In genomic region chr19:4657835-4658234, GRCh38 we compare ENCODE assay signal across 18 cellular contexts. TPM values are rescaled to one million over a fixed set of nuclear protein-coding genes. Genes with fewer than 3 reads are reported as not detected.
DNase-seq lines count a peak whose midpoint lies in the region; ATAC-seq and TF ChIP-seq lines count a peak whose summit lies in the region.
"Had no signal": no experiment of that assay in that cellular context is flagged by ENCODE, and none has a peak within 500 bp of the region (broad histone marks: within the 10 kb centered on the region; RNA-seq: fewer than 3 reads in every experiment).

No MANE protein-coding gene starts in this region.

- ATAC-seq in activated naive CD4-positive, alpha-beta T cell treated with anti-CD3 and anti-CD28 coated beads, Interleukin-2, amount 50 U/mL, for 72 hours, result no peak
- no peak for ATAC-seq in stimulated activated effector memory CD8-positive, alpha-beta T cell treated with anti-CD3 and anti-CD28 coated beads, Interleukin-12 subunit alpha, Interleukin-12 subunit beta, amount 100 ng/mL, for 72 hours
- ATAC-seq in HG02571 (IDR thresholded peaks at IDR 0.05; ENCODE audit: unreplicated experiment), result no peak

- H3K36me3 Mint-ChIP-seq in activated naive CD4-positive, alpha-beta T cell treated with anti-CD3 and anti-CD28 coated beads, Interleukin-2, amount 50 U/mL, for 72 hours, result no peaks in the 10 kb centered on the region
- H3K36me3 Mint-ChIP-seq in activated naive CD4-positive, alpha-beta T cell treated with anti-CD3 and anti-CD28 coated beads, Interleukin-2, amount 10 ng/mL, durations not matched to agents 7 days and 5 days, result peaks cover 31% of the 10 kb centered on the region
- peaks cover 22% of the 10 kb centered on the region for H3K36me3 Mint-ChIP-seq in activated T-helper 1 cell treated with anti-CD3 and anti-CD28 coated beads, Interleukin-12 subunit alpha, Interleukin-12 subunit beta, Interleukin-2, Interleukin-4 antibody, amounts not matched to agents 30 ng/mL and 10 ng/mL and 1 ng/mL, durations not matched to agents 14 hours and 24 hours and 36 hours (ENCODE audit: low read depth)
- H3K36me3 Mint-ChIP-seq in endothelial cell (ENCODE audit: low read depth, unreplicated experiment), result peaks cover 30% of the 10 kb centered on the region
- H3K36me3 Mint-ChIP-seq in stimulated activated effector memory CD8-positive, alpha-beta T cell treated with anti-CD3 and anti-CD28 coated beads, Interleukin-12 subunit alpha, Interleukin-12 subunit beta, amount 100 ng/mL, for 72 hours, result peaks cover 97% of the 10 kb centered on the region

- H3K27me3 Mint-ChIP-seq in activated naive CD4-positive, alpha-beta T cell treated with anti-CD3 and anti-CD28 coated beads, Interleukin-2, amount 10 ng/mL, durations not matched to agents 7 days and 5 days, result no peaks in the 10 kb centered on the region
- no peaks in the 10 kb centered on the region for H3K27me3 Mint-ChIP-seq in activated T-helper 1 cell treated with anti-CD3 and anti-CD28 coated beads, Interleukin-12 subunit alpha, Interleukin-12 subunit beta, Interleukin-2, Interleukin-4 antibody, amounts not matched to agents 30 ng/mL and 10 ng/mL and 1 ng/mL, durations not matched to agents 14 hours and 24 hours and 36 hours (ENCODE audit: insufficient read depth)
- peaks cover 18% of the 10 kb centered on the region for H3K27me3 Mint-ChIP-seq in endothelial cell (ENCODE audit: unreplicated experiment)
- H3K27me3 Mint-ChIP-seq: CD4-positive, CD25-positive, alpha-beta regulatory T cell had no signal

- peak overlapping the region; percentile 36 to 46 for H3K27ac Mint-ChIP-seq in activated naive CD4-positive, alpha-beta T cell treated with anti-CD3 and anti-CD28 coated beads, Interleukin-2, amount 50 U/mL, for 72 hours
- H3K27ac Mint-ChIP-seq in activated naive CD4-positive, alpha-beta T cell treated with anti-CD3 and anti-CD28 coated beads, Interleukin-2, amount 10 ng/mL, durations not matched to agents 7 days and 5 days, result no peak overlapping the region
- peak overlapping the region; percentile 29 for H3K27ac Mint-ChIP-seq in activated T-helper 1 cell treated with anti-CD3 and anti-CD28 coated beads, Interleukin-12 subunit alpha, Interleukin-12 subunit beta, Interleukin-2, Interleukin-4 antibody, amounts not matched to agents 30 ng/mL and 10 ng/mL and 1 ng/mL, durations not matched to agents 14 hours and 24 hours and 36 hours
- H3K27ac Mint-ChIP-seq in endothelial cell (ENCODE audit: unreplicated experiment), result peak overlapping the region; percentile 6
- peak overlapping the region; percentile 29 for H3K27ac Mint-ChIP-seq in stimulated activated effector memory CD8-positive, alpha-beta T cell treated with anti-CD3 and anti-CD28 coated beads, Interleukin-12 subunit alpha, Interleukin-12 subunit beta, amount 100 ng/mL, for 72 hours

- no peak for TF ChIP-seq CTCF in endothelial cell (IDR thresholded peaks at IDR 0.05; ENCODE audit: unreplicated experiment)

- no peaks in the 10 kb centered on the region for H3K9me3 Mint-ChIP-seq in activated naive CD4-positive, alpha-beta T cell treated with anti-CD3 and anti-CD28 coated beads, Interleukin-2, amount 50 U/mL, for 72 hours
- H3K9me3 Mint-ChIP-seq in activated naive CD4-positive, alpha-beta T cell treated with anti-CD3 and anti-CD28 coated beads, Interleukin-2, amount 10 ng/mL, durations not matched to agents 7 days and 5 days, result no peaks in the 10 kb centered on the region
- H3K9me3 Mint-ChIP-seq in activated T-helper 1 cell treated with anti-CD3 and anti-CD28 coated beads, Interleukin-12 subunit alpha, Interleukin-12 subunit beta, Interleukin-2, Interleukin-4 antibody, amounts not matched to agents 30 ng/mL and 10 ng/mL and 1 ng/mL, durations not matched to agents 14 hours and 24 hours and 36 hours, result no peaks in the 10 kb centered on the region
- no peaks in the 10 kb centered on the region for H3K9me3 Mint-ChIP-seq in endothelial cell (ENCODE audit: unreplicated experiment)
- no peaks in the 10 kb centered on the region for H3K9me3 Mint-ChIP-seq in stimulated activated effector memory CD8-positive, alpha-beta T cell treated with anti-CD3 and anti-CD28 coated beads, Interleukin-12 subunit alpha, Interleukin-12 subunit beta, amount 100 ng/mL, for 72 hours
- H3K9me3 Mint-ChIP-seq: CD4-positive, CD25-positive, alpha-beta regulatory T cell had no signal

- H3K4me1 Mint-ChIP-seq in activated naive CD4-positive, alpha-beta T cell treated with anti-CD3 and anti-CD28 coated beads, Interleukin-2, amount 10 ng/mL, durations not matched to agents 7 days and 5 days, result no peaks in the 10 kb centered on the region
- H3K4me1 Mint-ChIP-seq in activated T-helper 1 cell treated with anti-CD3 and anti-CD28 coated beads, Interleukin-12 subunit alpha, Interleukin-12 subunit beta, Interleukin-2, Interleukin-4 antibody, amounts not matched to agents 30 ng/mL and 10 ng/mL and 1 ng/mL, durations not matched to agents 14 hours and 24 hours and 36 hours (ENCODE audit: low read depth), result peaks cover 5% of the 10 kb centered on the region
- peaks cover 11% of the 10 kb centered on the region for H3K4me1 Mint-ChIP-seq in endothelial cell (ENCODE audit: unreplicated experiment)
- peaks cover 18% of the 10 kb centered on the region for H3K4me1 Mint-ChIP-seq in stimulated activated effector memory CD8-positive, alpha-beta T cell treated with anti-CD3 and anti-CD28 coated beads, Interleukin-12 subunit alpha, Interleukin-12 subunit beta, amount 100 ng/mL, for 72 hours

- no peak for DNase-seq in activated naive CD4-positive, alpha-beta T cell treated with anti-CD3 and anti-CD28 coated beads, Interleukin-2, amount 50 U/mL, for 72 hours (ENCODE audit: low spot score in 2 of 2)
- no peak for DNase-seq in activated naive CD4-positive, alpha-beta T cell treated with anti-CD3 and anti-CD28 coated beads, Interleukin-2, amount 10 ng/mL, durations not matched to agents 7 days and 5 days
- DNase-seq in activated T-helper 1 cell treated with anti-CD3 and anti-CD28 coated beads, Interleukin-12 subunit alpha, Interleukin-12 subunit beta, Interleukin-2, Interleukin-4 antibody, amounts not matched to agents 30 ng/mL and 10 ng/mL and 1 ng/mL, durations not matched to agents 14 hours and 24 hours and 36 hours (ENCODE audit: low spot score), result no peak
- DNase-seq in endothelial cell (ENCODE audit: low spot score), result no peak
- no peak for DNase-seq in stimulated activated effector memory CD8-positive, alpha-beta T cell treated with anti-CD3 and anti-CD28 coated beads, Interleukin-12 subunit alpha, Interleukin-12 subunit beta, amount 100 ng/mL, for 72 hours (ENCODE audit: low spot score in 2 of 2)
- DNase-seq in activated CD4-positive, alpha-beta T cell treated with anti-CD3 and anti-CD28 coated beads, Interleukin-2, amount 50 U/mL, for 4 hours, result no peak
- DNase-seq in HuH-7 (ENCODE audit: low spot score), result no peak
- DNase-seq: CD4-positive, CD25-positive, alpha-beta regulatory T cell; DMS153; DND-41; GM23248; H7; MM.1S; NCI-H2029; NCI-H526 treated with DMSO at 0.1 percent for 48 hours; PC-9; SHP77 had no signal

- intact Hi-C loops in activated T-helper 1 cell treated with anti-CD3 and anti-CD28 coated beads, Interleukin-12 subunit alpha, Interleukin-12 subunit beta, Interleukin-2, Interleukin-4 antibody, amounts not matched to agents 30 ng/mL and 10 ng/mL and 1 ng/mL, durations not matched to agents 14 hours and 24 hours and 36 hours (cut with micrococcal nuclease), result no loop called here

- no peak overlapping the region for H3K4me3 Mint-ChIP-seq in activated naive CD4-positive, alpha-beta T cell treated with anti-CD3 and anti-CD28 coated beads, Interleukin-2, amount 10 ng/mL, durations not matched to agents 7 days and 5 days
- no peak overlapping the region for H3K4me3 Mint-ChIP-seq in activated T-helper 1 cell treated with anti-CD3 and anti-CD28 coated beads, Interleukin-12 subunit alpha, Interleukin-12 subunit beta, Interleukin-2, Interleukin-4 antibody, amounts not matched to agents 30 ng/mL and 10 ng/mL and 1 ng/mL, durations not matched to agents 14 hours and 24 hours and 36 hours
- H3K4me3 Mint-ChIP-seq in endothelial cell (ENCODE audit: unreplicated experiment), result peak overlapping the region; percentile 60
- no peak overlapping the region for H3K4me3 Mint-ChIP-seq in stimulated activated effector memory CD8-positive, alpha-beta T cell treated with anti-CD3 and anti-CD28 coated beads, Interleukin-12 subunit alpha, Interleukin-12 subunit beta, amount 100 ng/mL, for 72 hours
- H3K4me3 Mint-ChIP-seq: CD4-positive, CD25-positive, alpha-beta regulatory T cell had no signal

- CTCF ChIA-PET in activated naive CD4-positive, alpha-beta T cell treated with anti-CD3 and anti-CD28 coated beads, Interleukin-2, amount 10 ng/mL, durations not matched to agents 7 days and 5 days (lab: Charles Lee), result no interaction called here

RNA-seq across cellular contexts. Expression of gene MYDGF, which starts 12.3 kb away (rescaled TPM):
- 10 to 100 TPM; 40.2 to 48.5 TPM for total RNA-seq in activated naive CD4-positive, alpha-beta T cell treated with anti-CD3 and anti-CD28 coated beads, Interleukin-2, amount 50 U/mL, for 72 hours
- 97.1 and 98.0 TPM in 2 replicates for total RNA-seq in activated T-helper 1 cell treated with anti-CD3 and anti-CD28 coated beads, Interleukin-12 subunit alpha, Interleukin-12 subunit beta, Interleukin-2, Interleukin-4 antibody, amounts not matched to agents 30 ng/mL and 10 ng/mL and 1 ng/mL, durations not matched to agents 14 hours and 24 hours and 36 hours
- 112 TPM for total RNA-seq in endothelial cell (ENCODE audit: unreplicated experiment)

RNA-seq across cellular contexts. Expression of gene TNFAIP8L1, which starts 18.5 kb away (rescaled TPM):
- total RNA-seq in activated naive CD4-positive, alpha-beta T cell treated with anti-CD3 and anti-CD28 coated beads, Interleukin-2, amount 50 U/mL, for 72 hours, result 10 to 100 TPM; 25.9 to 31.3 TPM
- total RNA-seq in activated T-helper 1 cell treated with anti-CD3 and anti-CD28 coated beads, Interleukin-12 subunit alpha, Interleukin-12 subunit beta, Interleukin-2, Interleukin-4 antibody, amounts not matched to agents 30 ng/mL and 10 ng/mL and 1 ng/mL, durations not matched to agents 14 hours and 24 hours and 36 hours, result 13.2 and 13.7 TPM in 2 replicates
- total RNA-seq in endothelial cell (ENCODE audit: unreplicated experiment), result 60.1 TPM
